ENCODE assay signal across 16 cellular contexts in genomic region chr13:94121686-94122085, GRCh38.
DNase-seq lines count a peak whose midpoint lies in the region; ATAC-seq and TF ChIP-seq lines count a peak whose summit lies in the region.
"Had no signal": no experiment of that assay in that cellular context is flagged by ENCODE, and none has a peak within 500 bp of the region (broad histone marks: within the 10 kb centered on the region; RNA-seq: fewer than 3 reads in every experiment).

No MANE protein-coding gene starts in this region.

- H3K9me3 Mint-ChIP-seq in progenitor cell of endocrine pancreas (ENCODE audit: low read depth): peaks cover 2% of the 10 kb centered on the region
- H3K9me3 Mint-ChIP-seq: activated naive CD4-positive, alpha-beta T cell treated with anti-CD3 and anti-CD28 coated beads for 36 hours; CD8-positive, alpha-beta T cell; stimulated activated naive CD8-positive, alpha-beta T cell treated with anti-CD3 and anti-CD28 coated beads, Interleukin-15, amount 100 ng/mL, for 72 hours had no signal

- no peak overlapping the region for H3K4me3 ChIP-seq in cardiac fibroblast (replicated peaks in 1 of 2; ENCODE audit: low read depth in 2 of 2, low read length in 2 of 2)
- H3K4me3 ChIP-seq: lung, MG63, sigmoid colon had no signal

- DNase-seq in Caki2 (ENCODE audit: low read depth): peak; percentile 40
- peak; percentile 82 for DNase-seq in LHCN-M2 (ENCODE audit: low read depth)
- DNase-seq in cardiac fibroblast (ENCODE audit: low read depth in 2 of 2): peak; percentile 45 to 53
- no peak for DNase-seq in progenitor cell of endocrine pancreas (ENCODE audit: low spot score, unreplicated experiment)
- no peak for DNase-seq in pons (ENCODE audit: low spot score)
- DNase-seq in stimulated activated CD4-positive, alpha-beta T cell treated with anti-CD3 and anti-CD28 coated beads, Interleukin-12 subunit alpha, Interleukin-12 subunit beta, amount 100 ng/mL, for 4 hours: no peak
- no peak for DNase-seq in omental fat pad (ENCODE audit: low spot score)
- DNase-seq: activated naive CD4-positive, alpha-beta T cell treated with anti-CD3 and anti-CD28 coated beads for 36 hours; CD8-positive, alpha-beta T cell; hippocampal formation; MG63; NCI-H2171; sigmoid colon; stimulated activated naive CD8-positive, alpha-beta T cell treated with anti-CD3 and anti-CD28 coated beads, Interleukin-15, amount 100 ng/mL, for 72 hours had no signal

- peak overlapping the region; percentile 88 for H3K27ac Mint-ChIP-seq in progenitor cell of endocrine pancreas
- H3K27ac Mint-ChIP-seq: activated naive CD4-positive, alpha-beta T cell treated with anti-CD3 and anti-CD28 coated beads for 36 hours; CD8-positive, alpha-beta T cell; stimulated activated naive CD8-positive, alpha-beta T cell treated with anti-CD3 and anti-CD28 coated beads, Interleukin-15, amount 100 ng/mL, for 72 hours had no signal

- peak overlapping the region; percentile 36 for H3K4me3 Mint-ChIP-seq in progenitor cell of endocrine pancreas (ENCODE audit: low read depth)
- H3K4me3 Mint-ChIP-seq: activated naive CD4-positive, alpha-beta T cell treated with anti-CD3 and anti-CD28 coated beads for 36 hours; CD8-positive, alpha-beta T cell; stimulated activated naive CD8-positive, alpha-beta T cell treated with anti-CD3 and anti-CD28 coated beads, Interleukin-15, amount 100 ng/mL, for 72 hours had no signal

- peaks cover 60% of the 10 kb centered on the region for H3K4me1 Mint-ChIP-seq in progenitor cell of endocrine pancreas (ENCODE audit: low read depth)
- H3K4me1 Mint-ChIP-seq: stimulated activated naive CD8-positive, alpha-beta T cell treated with anti-CD3 and anti-CD28 coated beads, Interleukin-15, amount 100 ng/mL, for 72 hours had no signal

- no peak for ATAC-seq in HG03025 (IDR thresholded peaks at IDR 0.05; ENCODE audit: low FRiP score, unreplicated experiment)
- no peak for ATAC-seq in omental fat pad (ENCODE audit: low FRiP score)
- ATAC-seq: CD8-positive, alpha-beta T cell; stimulated activated naive CD8-positive, alpha-beta T cell treated with anti-CD3 and anti-CD28 coated beads, Interleukin-15, amount 100 ng/mL, for 72 hours had no signal

- TF ChIP-seq CTCF in cardiac fibroblast (IDR thresholded peaks at IDR 0.05; ENCODE audit: low read depth, low read length): no peak
- TF ChIP-seq CTCF in progenitor cell of endocrine pancreas (IDR thresholded peaks at IDR 0.05; ENCODE audit: unreplicated experiment): no peak
- TF ChIP-seq CTCF in omental fat pad (IDR thresholded peaks at IDR 0.05): no peak

- H3K36me3 Mint-ChIP-seq in progenitor cell of endocrine pancreas (ENCODE audit: insufficient read depth): peaks cover 1% of the 10 kb centered on the region
- H3K36me3 Mint-ChIP-seq: CD8-positive, alpha-beta T cell had no signal

- H3K27me3 Mint-ChIP-seq in progenitor cell of endocrine pancreas: no peaks in the 10 kb centered on the region

- in situ Hi-C loops in Caki2 (cut with HindIII; ENCODE audit: low pct_unique_long_range_greater_than_20kb, low sequenced_read_pairs): no loop called here

Comparison
In these comparisons a context has a peak if more than half of its experiments do, and no peak if none do; other contexts are left out.
1. DNase-seq: peak in Caki2 (single experiment), LHCN-M2 (single experiment) and cardiac fibroblast (2 of 2); none in progenitor cell of endocrine pancreas (single experiment), pons (single experiment), stimulated activated CD4-positive, alpha-beta T cell treated with anti-CD3 and anti-CD28 coated beads, Interleukin-12 subunit alpha, Interleukin-12 subunit beta, amount 100 ng/mL, for 4 hours (single experiment) and omental fat pad (single experiment).